In genomic region chr17:77140878-77141767, GRCh38 we compare ENCODE assay signal across 8 cellular contexts. TPM values are rescaled to one million over a fixed set of nuclear protein-coding genes. Genes with fewer than 3 reads are reported as not detected.
DNase-seq lines count a peak whose midpoint lies in the region; ATAC-seq and TF ChIP-seq lines count a peak whose summit lies in the region.

SEC14L1 (plus strand) TSS chr17:77140969; CDS start chr17:77143597, 2,628 bp downstream.

- in situ Hi-C loops in HAP-1 (cut with MboI; ENCODE audit: low sequenced_read_pairs), result no loop called here

- peaks cover 34 to 74% (median 59%) of the 10 kb centered on the region in 3 donors for H3K4me1 Mint-ChIP-seq in naive B cell

- H3K36me3 ChIP-seq in GM06990 (ENCODE audit: control insufficient read depth, insufficient read depth, low read length) (no peaks in the 10 kb centered on the region), HAP-1 (replicated peaks) (peaks cover 17% of the 10 kb centered on the region), tibial nerve (peaks cover 0 to 24% (median 0%) of the 10 kb centered on the region in 3 donors)

- POLR2A ChIA-PET in GM10248 (lab: Yijun Ruan, JAX), result interaction anchor here (0.7 to 1.6 kb wide), 2 partner anchors 34 to 50 kb away, joined by 4 to 8 read pairs; no protein-coding TSS in a partner anchor

- H3K27ac Mint-ChIP-seq in naive B cell, result peak within 1 kb of the TSS; percentile 90 to 99 (median 97)

- no peaks in the 10 kb centered on the region; the same call in 1 of the 2 replicates for H3K9me3 ChIP-seq in HAP-1
- no peaks in the 10 kb centered on the region for H3K9me3 ChIP-seq in tibial nerve

- H3K4me3 Mint-ChIP-seq in naive B cell, result peak within 1 kb of the TSS; percentile 86 to 97 (median 92)

- peaks cover 5 to 8% of the 10 kb centered on the region in 2 donors for H3K36me3 Mint-ChIP-seq in naive B cell

- TF ChIP-seq CTCF in GM06990 (IDR thresholded peaks at IDR 0.05; ENCODE audit: insufficient read depth, low read length, poor library complexity, severe bottlenecking) (no peak), tibial nerve (IDR thresholded peaks at IDR 0.05) (no peak), GM10248 (IDR thresholded peaks at IDR 0.05; ENCODE audit: control extremely low read depth, extremely low read depth, low read depth, missing control alignments) (no peak)

- no peaks in the 10 kb centered on the region for H3K27me3 Mint-ChIP-seq in naive B cell

- CTCF ChIA-PET in GM10248 (lab: Yijun Ruan, JAX), result interaction anchor here (0.7 to 1.8 kb wide), 13 partner anchors 10 to 353 kb away, joined by 3 to 5 read pairs (median 3); no protein-coding TSS in a partner anchor

- peaks cover 6% of the 10 kb centered on the region for H3K4me1 ChIP-seq in HAP-1
- H3K4me1 ChIP-seq in tibial nerve, result peaks cover 0 to 61% (median 25%) of the 10 kb centered on the region in 4 donors

- peak; percentile 41 to 45 for ATAC-seq in naive B cell (ENCODE audit: low read depth in 2 of 2)

- no peak for TF ChIP-seq EP300 in tibial nerve (IDR thresholded peaks at IDR 0.05)

- DNase-seq in GM06990 (ENCODE audit: extremely low read depth, insufficient read length), result peak; percentile 63
- DNase-seq in HAP-1 (ENCODE audit: low spot score in 2 of 2), result peak; percentile 32 to 61
- peak; percentile 76 for DNase-seq in NCI-H146 (lab: John Stamatoyannopoulos, UW)
- DNase-seq in activated CD8-positive, alpha-beta memory T cell treated with anti-CD3 and anti-CD28 coated beads for 24 hours, result peak; percentile 77
- peak; percentile 90 to 92 for DNase-seq in erythroblast (lab: John Stamatoyannopoulos, UW)
- DNase-seq in naive B cell, result peak; percentile 31
- peak in 1 of 2 donors; percentile 27 for DNase-seq in tibial nerve (ENCODE audit: low spot score in 2 of 2)
- DNase-seq in GM10248 (ENCODE audit: extremely low spot score), result no peak

- 0 to 1% methylated on average over 11 to 58 of the region's 99 CpGs for WGBS in tibial nerve, 2 donors

- no peaks in the 10 kb centered on the region for H3K27me3 ChIP-seq in GM06990 (replicated peaks; ENCODE audit: control insufficient read depth, insufficient read depth, low read length)
- no peaks in the 10 kb centered on the region for H3K27me3 ChIP-seq in HAP-1 (ENCODE audit: low read depth)
- H3K27me3 ChIP-seq in tibial nerve, result no peaks in the 10 kb centered on the region

- peak; percentile 71 for TF ChIP-seq POLR2A in erythroblast (IDR thresholded peaks at IDR 0.05; ENCODE audit: low read length)
- no peak for TF ChIP-seq POLR2A in tibial nerve (IDR thresholded peaks at IDR 0.05)

- peak within 1 kb of the TSS; percentile 94 to 96 (median 95) for H3K27ac ChIP-seq in tibial nerve

- H3K4me3 ChIP-seq in GM06990 (replicated peaks; ENCODE audit: low read depth, low read length), result peak within 1 kb of the TSS; percentile 86
- peak within 1 kb of the TSS; percentile 72 for H3K4me3 ChIP-seq in HAP-1
- H3K4me3 ChIP-seq in tibial nerve, result peak within 1 kb of the TSS; percentile 81 to 99 (median 96)

- peaks cover 0 to 18% (median 8%) of the 10 kb centered on the region in 7 donors for H3K9me3 Mint-ChIP-seq in naive B cell

RNA-seq across cellular contexts. Expression of gene SEC14L1, which starts in this region (rescaled TPM):
- 10 to 100 TPM; 14.4 to 21.6 (median 17.4) TPM for polyA plus RNA-seq in naive B cell (ENCODE audit: low read depth in 6 of 6)
- total RNA-seq in tibial nerve, result 100 to 1,000 TPM in 2 of 4 donors, 10 to 100 TPM in 2; 51.1 to 113 (median 81.7) TPM
